8 cellular contexts compared by ENCODE assay signal in the genomic region with DNA sequence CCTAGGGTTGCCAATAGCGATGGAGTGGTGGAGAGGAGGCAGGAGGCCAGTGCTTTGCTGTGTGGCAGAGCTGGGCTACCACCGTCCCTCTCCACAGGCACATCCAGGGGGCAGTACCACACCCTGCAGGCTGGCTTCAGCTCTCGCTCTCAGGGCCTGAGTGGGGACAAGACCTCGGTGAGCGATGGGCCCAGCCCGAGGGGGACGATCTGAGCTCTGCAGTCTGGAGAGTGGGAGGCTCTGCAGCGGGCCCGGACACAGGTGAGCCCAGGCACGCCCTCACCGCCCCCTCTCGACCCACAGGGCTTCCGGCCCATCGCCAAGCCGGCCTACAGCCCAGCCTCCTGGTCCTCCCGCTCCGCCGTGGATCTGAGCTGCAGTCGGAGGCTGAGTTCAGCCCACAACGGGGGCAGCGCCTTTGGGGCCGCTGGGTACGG. TPM values are rescaled to one million over a fixed set of nuclear protein-coding genes. Genes with fewer than 3 reads are reported as not detected.
DNase-seq lines count a peak whose midpoint lies in the region; ATAC-seq, FAIRE-seq and TF ChIP-seq lines count a peak whose summit lies in the region.

No MANE protein-coding gene starts in this region.

- POLR2A ChIA-PET in IMR-90 (lab: Charles Lee; ENCODE audit: unreplicated experiment) (no interaction called here), K562 (lab: Yijun Ruan, JAX) (interaction anchor here (0.6 to 1.2 kb wide), 3 partner anchors 8 to 111 kb away, joined by 3 to 5 read pairs (median 3); no protein-coding TSS in a partner anchor)

- H3K79me2 ChIP-seq in K562 (ENCODE audit: control insufficient read depth, insufficient read depth, low read length) (peaks cover 35% of the 10 kb centered on the region), mesendoderm (ENCODE audit: control insufficient read depth, insufficient read depth, low read length) (no peaks in the 10 kb centered on the region)

- 0 out of 2 replicates have a peak, but pooled peaks have one; percentile 19 for TF ChIP-seq RAD21 in IMR-90 (IDR thresholded peaks at IDR 0.05; ENCODE audit: low read length)
- TF ChIP-seq RAD21 in K562 (CRISPR knock-in tag; conservative IDR thresholded peaks at IDR 0.05 in 1 of 2, IDR thresholded peaks at IDR 0.05 in 1 of 2): no peak

- H3K9me3 ChIP-seq in IMR-90 (ENCODE audit: control insufficient read depth, insufficient read depth, low read length): peaks cover 5% of the 10 kb centered on the region; the same call in 1 of the 2 replicates
- H3K9me3 ChIP-seq in K562 (replicated peaks; ENCODE audit: control insufficient read depth, insufficient read depth, low read depth, low read length): peaks cover 2% of the 10 kb centered on the region; the same call in 1 of the 2 replicates

- H2BK15ac ChIP-seq in IMR-90 (ENCODE audit: low read depth, low read length): no peak overlapping the region
- H2BK15ac ChIP-seq in mesendoderm (replicated peaks; ENCODE audit: low read depth): no peak overlapping the region

- H3K4me3 ChIP-seq in IMR-90 (ENCODE audit: insufficient read depth, low read depth, low read length): no peak overlapping the region
- no peak overlapping the region for H3K4me3 ChIP-seq in K562
- H3K4me3 ChIP-seq in mesendoderm (ENCODE audit: low read length): no peak overlapping the region

- H3K14ac ChIP-seq in IMR-90 (replicated peaks; ENCODE audit: low read depth, low read length): no peak overlapping the region

- H3K4me1 ChIP-seq in IMR-90 (ENCODE audit: control insufficient read depth, insufficient read depth, low read length) (peaks cover 22% of the 10 kb centered on the region), K562 (replicated peaks in 1 of 2; ENCODE audit: control insufficient read depth in 2 of 2, insufficient read depth in 2 of 2, low read length in 2 of 2) (peaks cover 19 to 58% of the 10 kb centered on the region in 2 experiments), mesendoderm (ENCODE audit: control insufficient read depth, low read depth, low read length) (peaks cover 4% of the 10 kb centered on the region)

- peak overlapping the region; percentile 90; the same call in 1 of the 2 replicates for H2AK5ac ChIP-seq in IMR-90 (ENCODE audit: low read depth, low read length)
- H2AK5ac ChIP-seq in mesendoderm (ENCODE audit: low read length): no peak overlapping the region

- DNase-seq in NCI-H1092 treated with DMSO at 0.1 percent for 48 hours (lab: John Stamatoyannopoulos, UW) (peak; percentile 26), NCI-H1092 (lab: John Stamatoyannopoulos, UW) (no peak), IMR-90 (no peak), K562 (ENCODE audit: extremely low read depth in 1 of 4, low spot score in 3 of 4) (no peak), mesendoderm (peak; percentile 47), NCI-H510A (lab: John Stamatoyannopoulos, UW) (no peak)
- no peak for DNase-seq in stimulated activated CD4-positive, alpha-beta T cell treated with anti-CD3 and anti-CD28 coated beads, Interleukin-4, amount 100 ng/mL, for 24 hours

- peaks cover 13% of the 10 kb centered on the region for H3K27me3 ChIP-seq in IMR-90 (ENCODE audit: control insufficient read depth, insufficient read depth, low read length)
- no peaks in the 10 kb centered on the region for H3K27me3 ChIP-seq in K562 (ENCODE audit: control insufficient read depth in 2 of 2, insufficient read depth in 2 of 2, low read length in 2 of 2)
- no peaks in the 10 kb centered on the region for H3K27me3 ChIP-seq in mesendoderm (ENCODE audit: insufficient read depth, low read length, poor library complexity)

- H4K5ac ChIP-seq in IMR-90 (ENCODE audit: low read depth, low read length): no peak overlapping the region
- no peak overlapping the region for H4K5ac ChIP-seq in mesendoderm (ENCODE audit: low read length)

- H3K36me3 ChIP-seq in IMR-90 (ENCODE audit: control insufficient read depth, insufficient read depth, low read length): no peaks in the 10 kb centered on the region
- H3K36me3 ChIP-seq in K562 (ENCODE audit: control insufficient read depth, insufficient read depth, low read length): peaks cover 44% of the 10 kb centered on the region; the same call in 2 of the 3 replicates
- no peaks in the 10 kb centered on the region for H3K36me3 ChIP-seq in mesendoderm (ENCODE audit: control insufficient read depth, insufficient read depth, low read length)

- no peak overlapping the region for H4K91ac ChIP-seq in IMR-90 (ENCODE audit: insufficient read depth, low read depth, low read length)

- ATAC-seq in IMR-90 (ENCODE audit: low read depth): no peak
- no peak for ATAC-seq in K562
- ATAC-seq in GM21360 (IDR thresholded peaks at IDR 0.05; ENCODE audit: unreplicated experiment): no peak

- H3K9ac ChIP-seq in IMR-90 (ENCODE audit: low read depth, low read length): no peak overlapping the region
- H3K9ac ChIP-seq in K562 (ENCODE audit: insufficient read depth in 1 of 2, low read depth in 2 of 2, low read length in 2 of 2): peak overlapping the region in 1 of 2 experiments; percentile 17; a peak in 1 of 4 replicates
- H3K9ac ChIP-seq in mesendoderm (ENCODE audit: low read length): no peak overlapping the region

- BruUV-seq in IMR-90 (replicated peaks; lab: Mats Ljungman, UMichigan): no TSS peak
- BruUV-seq in K562 (replicated peaks; lab: Mats Ljungman, UMichigan): no TSS peak

- H4K20me1 ChIP-seq in IMR-90 (ENCODE audit: insufficient read depth, low read length) (no peaks in the 10 kb centered on the region), K562 (replicated peaks; ENCODE audit: control insufficient read depth, insufficient read depth, low read length) (no peaks in the 10 kb centered on the region)

- intact Hi-C loops in IMR-90 (cut with micrococcal nuclease) (no loop called here), K562 (cut with micrococcal nuclease) (no loop called here)

- H2BK20ac ChIP-seq in IMR-90 (ENCODE audit: low read depth, low read length): no peak overlapping the region

- WGBS in IMR-90 (ENCODE audit: extremely low coverage in 2 of 2, insufficient read length in 1 of 2), 2 experiments: 55% methylated on average over 11 of the region's 23 CpGs; no CpG with 5 or more reads in 1 of the 2 experiments
- 96% methylated on average over 16 of the region's 23 CpGs for whole genome bisulfite sequencing in K562 (ENCODE audit: insufficient coverage, low coverage, missing lambda C conversion rate)
- WGBS in mesendoderm (ENCODE audit: extremely low coverage, insufficient coverage, low lambda C conversion rate): no CpG with 5 or more reads among the region's 23 CpGs

- peaks cover 6% of the 10 kb centered on the region for H3K9me1 ChIP-seq in IMR-90 (ENCODE audit: insufficient read depth, low read length)
- H3K9me1 ChIP-seq in K562 (ENCODE audit: control insufficient read depth, insufficient read depth, low read length): no peaks in the 10 kb centered on the region

- in situ Hi-C loops in IMR-90 (cut with MboI; ENCODE audit: low sequenced_read_pairs) (no loop called here), K562 (cut with MboI) (no loop called here)

- H2BK120ac ChIP-seq in IMR-90 (ENCODE audit: low read depth, low read length) (no peak overlapping the region), mesendoderm (ENCODE audit: low read depth, low read length) (no peak overlapping the region)

- peak; percentile 27; the same call in 1 of the 2 replicates for TF ChIP-seq CTCF in IMR-90 (conservative IDR thresholded peaks at IDR 0.05; ENCODE audit: low read depth, low read length)
- TF ChIP-seq CTCF in K562 (IDR thresholded peaks at IDR 0.05 in 2 of 3, conservative IDR thresholded peaks at IDR 0.05 in 1 of 3; ENCODE audit: insufficient read depth in 2 of 3, low read depth in 1 of 3, low read length in 3 of 3): peak in 1 of 3 experiments; percentile 7; a peak in 1 of 6 replicates

- H4K8ac ChIP-seq in IMR-90 (ENCODE audit: low read depth in 2 of 2, low read length in 2 of 2) (peak overlapping the region in 1 of 2 experiments; percentile 23; a peak in 1 of 4 replicates), mesendoderm (ENCODE audit: low read depth, low read length) (no peak overlapping the region)

- CTCF ChIA-PET in IMR-90 (lab: Yijun Ruan, JAX): no interaction called here
- CTCF ChIA-PET in K562 (lab: Yijun Ruan, JAX; ENCODE audit: low intra/inter-chr PET ratio): no interaction called here

- peak overlapping the region; percentile 79 for H2AFZ ChIP-seq in IMR-90 (replicated peaks; ENCODE audit: low read length, poor library complexity)
- no peak overlapping the region for H2AFZ ChIP-seq in K562 (ENCODE audit: low read depth, low read length)

- H3K79me1 ChIP-seq in IMR-90 (ENCODE audit: low read depth in 1 of 2, low read length in 2 of 2): peaks cover 0 to 4% of the 10 kb centered on the region in 2 experiments; a peak in 1 of 4 replicates
- no peaks in the 10 kb centered on the region for H3K79me1 ChIP-seq in mesendoderm (ENCODE audit: low read length)

- H3K4me2 ChIP-seq in IMR-90 (ENCODE audit: low read depth, low read length) (no peak overlapping the region), K562 (ENCODE audit: insufficient read depth, low read length) (no peak overlapping the region), mesendoderm (ENCODE audit: low read length) (no peak overlapping the region)

- H3K4ac ChIP-seq in IMR-90 (ENCODE audit: low read depth, low read length) (no peak overlapping the region), mesendoderm (ENCODE audit: low read depth, low read length) (no peak overlapping the region)

- TF ChIP-seq POLR2A in IMR-90 (IDR thresholded peaks at IDR 0.05; ENCODE audit: low read depth, low read length) (no peak), K562 (conservative IDR thresholded peaks at IDR 0.05) (no peak)

- H2BK5ac ChIP-seq in IMR-90 (ENCODE audit: low read depth, low read length, poor library complexity, severe bottlenecking): no peak overlapping the region
- H2BK5ac ChIP-seq in mesendoderm (ENCODE audit: low read length): no peak overlapping the region

- H3K23ac ChIP-seq in IMR-90 (ENCODE audit: low read depth, low read length): no peak overlapping the region
- no peak overlapping the region for H3K23ac ChIP-seq in mesendoderm (ENCODE audit: low read length)

- FAIRE-seq in K562 (lab: Jason Lieb, UNC): no peak

- TF ChIP-seq EP300 in K562 (IDR thresholded peaks at IDR 0.05; ENCODE audit: low read length): no peak

- peak overlapping the region; percentile 82 for H2AK9ac ChIP-seq in IMR-90 (replicated peaks; ENCODE audit: low read depth, low read length, poor library complexity)

- H3K27ac ChIP-seq in IMR-90 (ENCODE audit: insufficient read depth, low read length): no peak overlapping the region
- H3K27ac ChIP-seq in K562 (ENCODE audit: extremely low read depth, low read depth, low read length): no peak overlapping the region
- no peak overlapping the region for H3K27ac ChIP-seq in mesendoderm (ENCODE audit: low read depth, low read length)

- dilution Hi-C loops in IMR-90 (cut with HindIII; ENCODE audit: low sequenced_read_pairs, unreplicated experiment): no loop called here

- H3K18ac ChIP-seq in IMR-90 (ENCODE audit: low read depth, low read length) (no peak overlapping the region), mesendoderm (ENCODE audit: low read length) (no peak overlapping the region)

- H3K56ac ChIP-seq in IMR-90 (ENCODE audit: extremely low read depth, insufficient read depth, low read length) (no peak overlapping the region), mesendoderm (ENCODE audit: low read length) (no peak overlapping the region)

RNA-seq across cellular contexts. Expression of a gene that starts 2.5 kb away (rescaled TPM):
- total RNA-seq in IMR-90 (2012; rRNA removed) (1.4 and 2.2 TPM in 2 replicates), K562 (2014; rRNA removed) (99.7 and 122 TPM in 2 replicates), K562 (2014; rRNA removed; fragmentation: Illumina TruSeq; extraction: Trizol) (11.2 and 14.9 TPM in 2 replicates), K562 (2015; rRNA removed; fragmentation: Illumina TruSeq; extraction: Trizol) (30.7 and 36.6 TPM in 2 replicates), K562 (2021) (102 and 110 TPM in 2 replicates)
- polyA plus RNA-seq in IMR-90 (2012; rRNA removed) (1.5 and 2.6 TPM in 2 replicates), K562 (2011; rRNA removed) (45.4 and 47.8 TPM in 2 replicates), K562 (2014; fragmentation: Illumina TruSeq; extraction: Trizol) (26.9 and 39.7 TPM in 2 replicates), K562 (2014; fragmentation: Nextera tagmentation; extraction: Ambion mirVana) (under 1 TPM; 0.11 to 0.45 TPM), K562 (2014; rRNA removed) (73.9 and 78.9 TPM in 2 replicates)
- 2.0 TPM in 2 replicates for polyA plus RNA-seq in IMR-90 (2012; cell fraction: cytosol; rRNA removed)
- 2.4 and 8.5 TPM in 2 replicates for polyA plus RNA-seq in IMR-90 (2012; cell fraction: nucleus; rRNA removed; ENCODE audit: low replicate concordance)
- total RNA-seq in K562 (2011; cell fraction: chromatin; rRNA removed; ENCODE audit: low replicate concordance): 29.8 and 101 TPM in 2 replicates
- total RNA-seq in K562 (2011; cell fraction: nucleolus; rRNA removed): 77.2 and 90.9 TPM in 2 replicates
- total RNA-seq in K562 (2011; cell fraction: nucleoplasm; rRNA removed): 38.5 and 42.2 TPM in 2 replicates
- 40.1 and 126 TPM in 2 replicates for polyA plus RNA-seq in K562 (2011; cell fraction: cytosol; rRNA removed)
- 77.2 and 108 TPM in 2 replicates for polyA plus RNA-seq in K562 (2011; cell fraction: nucleus; rRNA removed)
- polyA plus RNA-seq in K562 (2012): 49.0 and 59.2 TPM in 2 replicates
- polyA minus RNA-seq in K562 (2011; rRNA and poly(A)+ RNA removed): 8.3 and 21.7 TPM in 2 replicates
- 71.3 and 72.2 TPM in 2 replicates for polyA minus RNA-seq in K562 (2011; cell fraction: cytosol; rRNA and poly(A)+ RNA removed)
- 28.1 and 30.5 TPM in 2 replicates for polyA minus RNA-seq in K562 (2011; cell fraction: nucleus; rRNA and poly(A)+ RNA removed)
- polyA plus RNA-seq in mesendoderm (2013, experiment 1 of 2): 13.1 TPM
- 14.1 TPM for polyA plus RNA-seq in mesendoderm (2013, experiment 2 of 2)

RNA-seq across cellular contexts. Expression of a gene that starts 18.3 kb away (rescaled TPM):
- total RNA-seq in IMR-90 (2012; rRNA removed) (9.4 and 10.9 TPM in 2 replicates), K562 (2014; rRNA removed) (109 and 114 TPM in 2 replicates), K562 (2014; rRNA removed; fragmentation: Illumina TruSeq; extraction: Trizol) (6.0 and 7.2 TPM in 2 replicates), K562 (2015; rRNA removed; fragmentation: Illumina TruSeq; extraction: Trizol) (50.6 and 51.6 TPM in 2 replicates), K562 (2021) (83.1 and 93.8 TPM in 2 replicates)
- polyA plus RNA-seq in IMR-90 (2012; rRNA removed) (27.6 and 33.8 TPM in 2 replicates), K562 (2011; rRNA removed) (22.5 and 25.0 TPM in 2 replicates), K562 (2014; fragmentation: Illumina TruSeq; extraction: Trizol) (14.8 and 46.2 TPM in 2 replicates), K562 (2014; fragmentation: Nextera tagmentation; extraction: Ambion mirVana) (10 to 100 TPM in 1 of 2 experiments, 1 to 10 TPM in 1; 6.3 to 13.3 TPM), K562 (2014; rRNA removed) (92.4 and 133 TPM in 2 replicates)
- 42.2 and 46.1 TPM in 2 replicates for polyA plus RNA-seq in IMR-90 (2012; cell fraction: cytosol; rRNA removed)
- 45.4 and 109 TPM in 2 replicates for polyA plus RNA-seq in IMR-90 (2012; cell fraction: nucleus; rRNA removed; ENCODE audit: low replicate concordance)
- 8.7 and 27.6 TPM in 2 replicates for total RNA-seq in K562 (2011; cell fraction: chromatin; rRNA removed; ENCODE audit: low replicate concordance)
- total RNA-seq in K562 (2011; cell fraction: nucleolus; rRNA removed): 50.7 and 50.9 TPM in 2 replicates
- 15.8 and 24.1 TPM in 2 replicates for total RNA-seq in K562 (2011; cell fraction: nucleoplasm; rRNA removed)
- polyA plus RNA-seq in K562 (2011; cell fraction: cytosol; rRNA removed): 41.4 and 135 TPM in 2 replicates
- polyA plus RNA-seq in K562 (2011; cell fraction: nucleus; rRNA removed): 81.1 and 118 TPM in 2 replicates
- 55.3 and 81.1 TPM in 2 replicates for polyA plus RNA-seq in K562 (2012)
- polyA minus RNA-seq in K562 (2011; rRNA and poly(A)+ RNA removed): 1.1 and 2.3 TPM in 2 replicates
- 12.4 and 13.7 TPM in 2 replicates for polyA minus RNA-seq in K562 (2011; cell fraction: cytosol; rRNA and poly(A)+ RNA removed)
- 11.0 and 11.7 TPM in 2 replicates for polyA minus RNA-seq in K562 (2011; cell fraction: nucleus; rRNA and poly(A)+ RNA removed)
- polyA plus RNA-seq in mesendoderm (2013, experiment 1 of 2): 24.9 TPM
- 26.3 TPM for polyA plus RNA-seq in mesendoderm (2013, experiment 2 of 2)

RNA-seq across cellular contexts. Expression of a gene that starts 27.2 kb away (rescaled TPM):
- total RNA-seq in IMR-90 (2012; rRNA removed) (5.2 and 6.1 TPM in 2 replicates), K562 (2014; rRNA removed) (22.7 and 26.2 TPM in 2 replicates), K562 (2014; rRNA removed; fragmentation: Illumina TruSeq; extraction: Trizol) (2.1 and 2.5 TPM in 2 replicates), K562 (2015; rRNA removed; fragmentation: Illumina TruSeq; extraction: Trizol) (7.6 and 9.7 TPM in 2 replicates), K562 (2021) (33.6 and 37.1 TPM in 2 replicates)
- polyA plus RNA-seq in IMR-90 (2012; rRNA removed) (38.6 and 45.4 TPM in 2 replicates), K562 (2011; rRNA removed) (14.0 and 22.7 TPM in 2 replicates), K562 (2014; fragmentation: Illumina TruSeq; extraction: Trizol) (4.5 and 10.9 TPM in 2 replicates), K562 (2014; fragmentation: Nextera tagmentation; extraction: Ambion mirVana) (under 1 TPM in 1 of 2 experiments, not detected in 1; 0.20 TPM), K562 (2014; rRNA removed) (30.0 and 32.0 TPM in 2 replicates)
- 23.3 and 32.7 TPM in 2 replicates for polyA plus RNA-seq in IMR-90 (2012; cell fraction: cytosol; rRNA removed)
- polyA plus RNA-seq in IMR-90 (2012; cell fraction: nucleus; rRNA removed; ENCODE audit: low replicate concordance): 324 and 637 TPM in 2 replicates
- total RNA-seq in K562 (2011; cell fraction: chromatin; rRNA removed; ENCODE audit: low replicate concordance): 45.4 and 151 TPM in 2 replicates
- total RNA-seq in K562 (2011; cell fraction: nucleolus; rRNA removed): 117 and 141 TPM in 2 replicates
- total RNA-seq in K562 (2011; cell fraction: nucleoplasm; rRNA removed): 54.9 and 57.5 TPM in 2 replicates
- polyA plus RNA-seq in K562 (2011; cell fraction: cytosol; rRNA removed): 20.4 and 42.5 TPM in 2 replicates
- polyA plus RNA-seq in K562 (2011; cell fraction: nucleus; rRNA removed): 174 and 271 TPM in 2 replicates
- 17.2 and 19.0 TPM in 2 replicates for polyA plus RNA-seq in K562 (2012)
- polyA minus RNA-seq in K562 (2011; rRNA and poly(A)+ RNA removed): 2.1 and 3.3 TPM in 2 replicates
- 8.1 and 9.7 TPM in 2 replicates for polyA minus RNA-seq in K562 (2011; cell fraction: cytosol; rRNA and poly(A)+ RNA removed)
- polyA minus RNA-seq in K562 (2011; cell fraction: nucleus; rRNA and poly(A)+ RNA removed): 23.6 and 27.2 TPM in 2 replicates
- 24.9 TPM for polyA plus RNA-seq in mesendoderm (2013, experiment 1 of 2)
- 24.4 TPM for polyA plus RNA-seq in mesendoderm (2013, experiment 2 of 2)

RNA-seq across cellular contexts. Expression of a gene that starts 45.3 kb away (rescaled TPM):
- total RNA-seq in IMR-90 (2012; rRNA removed): not detected in 2 replicates
- not detected in 2 replicates for polyA plus RNA-seq in IMR-90 (2012; rRNA removed)
- polyA plus RNA-seq in IMR-90 (2012; cell fraction: cytosol; rRNA removed): 0.01 TPM in 1 of 2 replicates, not detected in the other
- 0.18 and 0.23 TPM in 2 replicates for polyA plus RNA-seq in IMR-90 (2012; cell fraction: nucleus; rRNA removed; ENCODE audit: low replicate concordance)
- total RNA-seq in K562 (2011; cell fraction: chromatin; rRNA removed; ENCODE audit: low replicate concordance): 28.4 and 83.6 TPM in 2 replicates
- 54.4 and 56.8 TPM in 2 replicates for total RNA-seq in K562 (2011; cell fraction: nucleolus; rRNA removed)
- total RNA-seq in K562 (2011; cell fraction: nucleoplasm; rRNA removed): 33.9 and 40.5 TPM in 2 replicates
- 4.9 and 5.1 TPM in 2 replicates for total RNA-seq in K562 (2014; rRNA removed)
- total RNA-seq in K562 (2014; rRNA removed; fragmentation: Illumina TruSeq; extraction: Trizol): 1.0 and 1.1 TPM in 2 replicates
- total RNA-seq in K562 (2015; rRNA removed; fragmentation: Illumina TruSeq; extraction: Trizol): 3.8 TPM in 2 replicates
- 9.3 and 14.5 TPM in 2 replicates for total RNA-seq in K562 (2021)
- polyA plus RNA-seq in K562 (2011; rRNA removed): 5.4 and 19.1 TPM in 2 replicates
- polyA plus RNA-seq in K562 (2011; cell fraction: cytosol; rRNA removed): 4.1 and 4.3 TPM in 2 replicates
- 179 and 200 TPM in 2 replicates for polyA plus RNA-seq in K562 (2011; cell fraction: nucleus; rRNA removed)
- polyA plus RNA-seq in K562 (2012): 11.4 and 33.5 TPM in 2 replicates
- polyA plus RNA-seq in K562 (2014; fragmentation: Illumina TruSeq; extraction: Trizol): 4.5 and 5.5 TPM in 2 replicates
- under 1 TPM; 0.20 to 0.27 TPM for polyA plus RNA-seq in K562 (2014; fragmentation: Nextera tagmentation; extraction: Ambion mirVana)
- 10.7 and 10.8 TPM in 2 replicates for polyA plus RNA-seq in K562 (2014; rRNA removed)
- polyA minus RNA-seq in K562 (2011; rRNA and poly(A)+ RNA removed): 1.3 and 1.4 TPM in 2 replicates
- 2.9 and 3.2 TPM in 2 replicates for polyA minus RNA-seq in K562 (2011; cell fraction: cytosol; rRNA and poly(A)+ RNA removed)
- polyA minus RNA-seq in K562 (2011; cell fraction: nucleus; rRNA and poly(A)+ RNA removed): 19.4 and 27.1 TPM in 2 replicates
- polyA plus RNA-seq in mesendoderm (2013, experiment 1 of 2): 4.0 TPM
- polyA plus RNA-seq in mesendoderm (2013, experiment 2 of 2): 4.3 TPM

RNA-seq across cellular contexts. Expression of a gene that starts 53.5 kb away (rescaled TPM):
- total RNA-seq in IMR-90 (2012; rRNA removed) (21.4 and 23.5 TPM in 2 replicates), K562 (2014; rRNA removed) (42.4 and 61.4 TPM in 2 replicates), K562 (2014; rRNA removed; fragmentation: Illumina TruSeq; extraction: Trizol) (7.7 and 10.3 TPM in 2 replicates), K562 (2015; rRNA removed; fragmentation: Illumina TruSeq; extraction: Trizol) (17.2 and 19.2 TPM in 2 replicates), K562 (2021) (51.4 and 53.9 TPM in 2 replicates)
- polyA plus RNA-seq in IMR-90 (2012; rRNA removed) (26.6 and 29.8 TPM in 2 replicates), K562 (2011; rRNA removed) (22.4 and 36.2 TPM in 2 replicates), K562 (2014; fragmentation: Illumina TruSeq; extraction: Trizol) (16.9 and 25.2 TPM in 2 replicates), K562 (2014; fragmentation: Nextera tagmentation; extraction: Ambion mirVana) (1 to 10 TPM in 1 of 2 experiments, under 1 TPM in 1; 0.45 to 1.1 TPM), K562 (2014; rRNA removed) (36.8 and 38.3 TPM in 2 replicates)
- 32.6 and 35.1 TPM in 2 replicates for polyA plus RNA-seq in IMR-90 (2012; cell fraction: cytosol; rRNA removed)
- polyA plus RNA-seq in IMR-90 (2012; cell fraction: nucleus; rRNA removed; ENCODE audit: low replicate concordance): 129 and 308 TPM in 2 replicates
- total RNA-seq in K562 (2011; cell fraction: chromatin; rRNA removed; ENCODE audit: low replicate concordance): 105 and 295 TPM in 2 replicates
- 221 and 222 TPM in 2 replicates for total RNA-seq in K562 (2011; cell fraction: nucleolus; rRNA removed)
- 123 and 136 TPM in 2 replicates for total RNA-seq in K562 (2011; cell fraction: nucleoplasm; rRNA removed)
- 31.4 and 55.2 TPM in 2 replicates for polyA plus RNA-seq in K562 (2011; cell fraction: cytosol; rRNA removed)
- polyA plus RNA-seq in K562 (2011; cell fraction: nucleus; rRNA removed): 204 and 221 TPM in 2 replicates
- polyA plus RNA-seq in K562 (2012): 33.8 and 52.0 TPM in 2 replicates
- 21.0 and 25.3 TPM in 2 replicates for polyA minus RNA-seq in K562 (2011; rRNA and poly(A)+ RNA removed)
- polyA minus RNA-seq in K562 (2011; cell fraction: cytosol; rRNA and poly(A)+ RNA removed): 26.6 and 30.7 TPM in 2 replicates
- polyA minus RNA-seq in K562 (2011; cell fraction: nucleus; rRNA and poly(A)+ RNA removed): 37.0 and 51.1 TPM in 2 replicates
- 19.8 TPM for polyA plus RNA-seq in mesendoderm (2013, experiment 1 of 2)
- 19.4 TPM for polyA plus RNA-seq in mesendoderm (2013, experiment 2 of 2)

Comparison
In these comparisons a context has a peak if more than half of its experiments do, and no peak if none do; other contexts are left out.
1. DNase-seq: peak in NCI-H1092 treated with DMSO at 0.1 percent for 48 hours (single experiment) and mesendoderm (single experiment); none in NCI-H1092 (single experiment), IMR-90 (single experiment), K562 (0 of 4), NCI-H510A (single experiment) and stimulated activated CD4-positive, alpha-beta T cell treated with anti-CD3 and anti-CD28 coated beads, Interleukin-4, amount 100 ng/mL, for 24 hours (single experiment).